In genomic region chr1:199404191-199404590, GRCh38 we compare ENCODE assay signal across 16 cellular contexts.
DNase-seq lines count a peak whose midpoint lies in the region; ATAC-seq, FAIRE-seq and TF ChIP-seq lines count a peak whose summit lies in the region.
"Had no signal": no experiment of that assay in that cellular context is flagged by ENCODE, and none has a peak within 500 bp of the region (broad histone marks: within the 10 kb centered on the region; RNA-seq: fewer than 3 reads in every experiment).

No MANE protein-coding gene starts in this region.

- no peaks in the 10 kb centered on the region for H3K36me3 ChIP-seq in GM23248 (ENCODE audit: low read depth)
- H3K36me3 ChIP-seq in endothelial cell of umbilical vein (ENCODE audit: control insufficient read depth in 2 of 2, extremely low read depth in 1 of 2, insufficient read depth in 2 of 2, low read length in 2 of 2) = no peaks in the 10 kb centered on the region
- H3K36me3 ChIP-seq: heart left ventricle, prostate gland, thyroid gland had no signal

- no peak overlapping the region for H3K27ac ChIP-seq in GM23248
- no peak overlapping the region for H3K27ac ChIP-seq in RWPE1
- H3K27ac ChIP-seq in endothelial cell of umbilical vein (ENCODE audit: insufficient read depth, low read depth, low read length) = no peak overlapping the region
- H3K27ac ChIP-seq: heart left ventricle, prostate gland, thyroid gland had no signal

- no peak for TF ChIP-seq POLR2A in endothelial cell of umbilical vein (IDR thresholded peaks at IDR 0.05; ENCODE audit: low read depth, low read length)

- H3K9ac ChIP-seq in GM23248 (no peak overlapping the region), endothelial cell of umbilical vein (replicated peaks; ENCODE audit: extremely low read depth, insufficient read depth, low read length) (no peak overlapping the region)

- H3K27me3 ChIP-seq in GM23248 (replicated peaks; ENCODE audit: insufficient read depth) (peaks cover 13% of the 10 kb centered on the region; the same call in 1 of the 2 replicates), endothelial cell of umbilical vein (ENCODE audit: control insufficient read depth in 2 of 2, insufficient read depth in 2 of 2, low read length in 2 of 2) (peaks cover 0 to 5% of the 10 kb centered on the region in 2 experiments)
- H3K27me3 ChIP-seq: heart left ventricle, thyroid gland had no signal

- no peaks in the 10 kb centered on the region for H3K9me2 ChIP-seq in GM23248 (ENCODE audit: insufficient read depth)

- H3K79me2 ChIP-seq in GM23248 (ENCODE audit: insufficient read depth) = no peaks in the 10 kb centered on the region
- no peaks in the 10 kb centered on the region for H3K79me2 ChIP-seq in endothelial cell of umbilical vein (ENCODE audit: control insufficient read depth, insufficient read depth, low read length)

- intact Hi-C loops in endothelial cell of umbilical vein (cut with micrococcal nuclease) = no loop called here

- peak; percentile 18 for FAIRE-seq in endothelial cell of umbilical vein (lab: Jason Lieb, UNC)
- FAIRE-seq: HepG2 had no signal

- no peaks in the 10 kb centered on the region for H3K27me3 Mint-ChIP-seq in osteocyte (ENCODE audit: unreplicated experiment)

- H3K9me1 ChIP-seq in endothelial cell of umbilical vein (replicated peaks; ENCODE audit: control insufficient read depth, extremely low read depth, insufficient read depth, low read length) = no peaks in the 10 kb centered on the region

- H3K4me1 Mint-ChIP-seq in osteocyte (ENCODE audit: unreplicated experiment) = peaks cover 58% of the 10 kb centered on the region

- no peaks in the 10 kb centered on the region for H3K36me3 Mint-ChIP-seq in osteocyte (ENCODE audit: unreplicated experiment)
- H3K36me3 Mint-ChIP-seq in activated naive CD4-positive, alpha-beta T cell treated with anti-CD3 and anti-CD28 coated beads, Interleukin-2, amount 50 U/mL, for 72 hours = no peaks in the 10 kb centered on the region
- H3K36me3 Mint-ChIP-seq: CD4-positive, alpha-beta memory T cell had no signal

- in situ Hi-C loops in GM23248 (cut with MboI) = no loop called here

- no peak overlapping the region for H3K4me3 Mint-ChIP-seq in osteocyte (ENCODE audit: unreplicated experiment)
- H3K4me3 Mint-ChIP-seq: CD4-positive, alpha-beta memory T cell had no signal

- H3K9me3 Mint-ChIP-seq in osteocyte (ENCODE audit: unreplicated experiment) = no peaks in the 10 kb centered on the region
- H3K9me3 Mint-ChIP-seq in activated naive CD4-positive, alpha-beta T cell treated with anti-CD3 and anti-CD28 coated beads, Interleukin-2, amount 50 U/mL, for 72 hours = peaks cover 0 to 5% of the 10 kb centered on the region in 2 donors

- H3K27ac Mint-ChIP-seq in osteocyte (ENCODE audit: unreplicated experiment) = peak overlapping the region; percentile 95
- H3K27ac Mint-ChIP-seq in activated naive CD4-positive, alpha-beta T cell treated with anti-CD3 and anti-CD28 coated beads, Interleukin-2, amount 50 U/mL, for 72 hours = no peak overlapping the region
- H3K27ac Mint-ChIP-seq: CD4-positive, alpha-beta memory T cell had no signal

- H2AFZ ChIP-seq in GM23248 (no peak overlapping the region), endothelial cell of umbilical vein (ENCODE audit: low read depth, low read length) (no peak overlapping the region)

- no peak for ATAC-seq in activated naive CD4-positive, alpha-beta T cell treated with anti-CD3 and anti-CD28 coated beads, Interleukin-2, amount 50 U/mL, for 72 hours
- ATAC-seq: heart left ventricle, HepG2, left colon had no signal

- H3K9me3 ChIP-seq in GM23248 (ENCODE audit: low read depth) (no peaks in the 10 kb centered on the region), endothelial cell of umbilical vein (replicated peaks; ENCODE audit: control insufficient read depth, insufficient read depth, low read length) (no peaks in the 10 kb centered on the region)
- H3K9me3 ChIP-seq: prostate gland, thyroid gland had no signal

- no peaks in the 10 kb centered on the region for H3F3A ChIP-seq in GM23248 (ENCODE audit: insufficient read depth)

- H3K4me3 ChIP-seq in GM23248 = no peak overlapping the region
- no peak overlapping the region for H3K4me3 ChIP-seq in endothelial cell of umbilical vein (replicated peaks in 1 of 3; ENCODE audit: insufficient read depth in 1 of 3, low read depth in 1 of 3, low read length in 3 of 3)
- H3K4me3 ChIP-seq: heart left ventricle, prostate gland, thyroid gland had no signal

- no peaks in the 10 kb centered on the region for H4K20me1 ChIP-seq in GM23248 (ENCODE audit: insufficient read depth)
- H4K20me1 ChIP-seq in endothelial cell of umbilical vein (replicated peaks; ENCODE audit: control insufficient read depth, extremely low read depth, insufficient read depth, low read length) = no peaks in the 10 kb centered on the region

- CTCF ChIA-PET in RWPE1 (lab: Yijun Ruan, JAX) = interaction anchor here (0.7 to 0.8 kb wide), 2 partner anchors 622 to 1866 kb away, joined by 3 to 4 read pairs; no protein-coding TSS in a partner anchor
- CTCF ChIA-PET in endothelial cell of umbilical vein (lab: Charles Lee) = interaction anchor here (1.2 kb wide), 1 partner anchor 27 kb away, joined by 4 read pairs; no protein-coding TSS in a partner anchor

- TF ChIP-seq CTCF in RWPE1 (conservative IDR thresholded peaks at IDR 0.05; ENCODE audit: low read depth) = no peak
- TF ChIP-seq CTCF in endothelial cell of umbilical vein (IDR thresholded peaks at IDR 0.05; ENCODE audit: extremely low read depth in 1 of 2, insufficient read depth in 1 of 2, low read depth in 1 of 2, low read length in 2 of 2) = no peak
- no peak for TF ChIP-seq CTCF in osteocyte (IDR thresholded peaks at IDR 0.05)

- BruUV-seq in endothelial cell of umbilical vein (replicated peaks; lab: Mats Ljungman, UMichigan) = no TSS peak

- dilution Hi-C loops in endothelial cell of umbilical vein (cut with MboI; ENCODE audit: extremely low pct_ligation_motif_present, low sequenced_read_pairs) = no loop called here

- H3K4me1 ChIP-seq in GM23248 (ENCODE audit: insufficient read depth) (no peaks in the 10 kb centered on the region), endothelial cell of umbilical vein (ENCODE audit: control insufficient read depth, extremely low read depth, insufficient read depth, low read length) (no peaks in the 10 kb centered on the region)
- H3K4me1 ChIP-seq: heart left ventricle, prostate gland, thyroid gland had no signal

- POLR2A ChIA-PET in RWPE1 (lab: Yijun Ruan, JAX; ENCODE audit: low non-redundant PET) = no interaction called here
- POLR2A ChIA-PET in endothelial cell of umbilical vein (lab: Charles Lee) = no interaction called here

- H3K4me2 ChIP-seq in GM23248 (ENCODE audit: unreplicated experiment) (no peak overlapping the region), endothelial cell of umbilical vein (ENCODE audit: insufficient read depth, low read length) (no peak overlapping the region)

- DNase-seq in GM23248 (peak; percentile 24), RWPE1 (ENCODE audit: low spot score) (peak; percentile 56), endothelial cell of umbilical vein (ENCODE audit: low read depth, low spot score) (no peak), osteocyte (ENCODE audit: extremely low spot score, unreplicated experiment) (no peak), SW480 (ENCODE audit: low spot score) (no peak)
- DNase-seq in effector CD8-positive, alpha-beta T cell (lab: John Stamatoyannopoulos, UW) = no peak
- DNase-seq in activated naive CD4-positive, alpha-beta T cell treated with anti-CD3 and anti-CD28 coated beads, Interleukin-2, amount 50 U/mL, for 72 hours (ENCODE audit: low spot score in 2 of 2) = no peak
- DNase-seq: activated effector memory CD4-positive, alpha-beta T cell treated with anti-CD3 and anti-CD28 coated beads, Interleukin-2, amount 50 U/mL, for 16 hours; CD4-positive, alpha-beta memory T cell; GDM1; heart left ventricle; left colon; NCI-H1092 treated with DMSO at 0.1 percent for 48 hours; thyroid gland had no signal

TF ChIP-seq in endothelial cell of umbilical vein, 7 proteins besides CTCF, POLR2A, EP300 and RAD21:
- TF ChIP-seq MAX (IDR thresholded peaks at IDR 0.05; ENCODE audit: insufficient read depth, insufficient read length) = no peak
- no peak for TF ChIP-seq FOS (IDR thresholded peaks at IDR 0.05; ENCODE audit: borderline replicate concordance, insufficient read depth, low read length)
- no peak for TF ChIP-seq EZH2 (IDR thresholded peaks at IDR 0.05; ENCODE audit: borderline replicate concordance, low read depth, low read length, severe bottlenecking)
- no peak for TF ChIP-seq MYC (IDR thresholded peaks at IDR 0.05; ENCODE audit: low read depth, low read length)
- TF ChIP-seq JUN (IDR thresholded peaks at IDR 0.05; ENCODE audit: borderline replicate concordance, insufficient read depth, insufficient read length, low read depth) = no peak
- TF ChIP-seq POLR2AphosphoS5 (IDR thresholded peaks at IDR 0.05; ENCODE audit: insufficient read depth, low read depth, low read length) = no peak
TF ChIP-seq in endothelial cell of umbilical vein: peak in this region for 0.

Comparison
In these comparisons a context has a peak if more than half of its experiments do, and no peak if none do; other contexts are left out.
1. DNase-seq: peak in GM23248 (single experiment) and RWPE1 (single experiment); none in endothelial cell of umbilical vein (single experiment), osteocyte (single experiment), SW480 (single experiment), effector CD8-positive, alpha-beta T cell (single experiment) and activated naive CD4-positive, alpha-beta T cell treated with anti-CD3 and anti-CD28 coated beads, Interleukin-2, amount 50 U/mL, for 72 hours (0 of 2).